In genomic region chr9:111828193-111828592, GRCh38 we compare ENCODE assay signal across 1 cellular context.
TF ChIP-seq lines count a peak whose summit lies in the region.

No MANE protein-coding gene starts in this region.

TF ChIP-seq in SK-N-SH treated with all-trans-retinoic acid at 6 μM for 48 hours, 23 proteins besides CTCF, POLR2A, EP300 and RAD21 (continued from another document):
- TF ChIP-seq PATZ1 (CRISPR knock-in tag; IDR thresholded peaks at IDR 0.05; ENCODE audit: borderline replicate concordance) (no peak), TOX (CRISPR knock-in tag; IDR thresholded peaks at IDR 0.05; ENCODE audit: borderline replicate concordance) (peak; percentile 60; the same call in 1 of the 2 replicates), ISL1 (CRISPR knock-in tag; IDR thresholded peaks at IDR 0.05) (no peak)
